ENCODE assay signal across 8 cellular contexts in genomic region chr11:118180300-118180703, GRCh38. TPM values are rescaled to one million over a fixed set of nuclear protein-coding genes. Genes with fewer than 3 reads are reported as not detected.
DNase-seq lines count a peak whose midpoint lies in the region; ATAC-seq and TF ChIP-seq lines count a peak whose summit lies in the region.

No MANE protein-coding gene starts in this region.

- peak; percentile 72 for DNase-seq in DND-41
- DNase-seq in NCI-H69 (lab: John Stamatoyannopoulos, UW): peak; percentile 37
- peak; percentile 23 to 60 for DNase-seq in fibroblast of lung (ENCODE audit: low read depth in 2 of 2)
- peak; percentile 37 for DNase-seq in neural crest cell (ENCODE audit: low read depth, low spot score)
- DNase-seq in effector memory CD4-positive, alpha-beta T cell: no peak
- no peak for DNase-seq in NCI-H2196 treated with DMSO at 0.1 percent for 48 hours (lab: John Stamatoyannopoulos, UW; ENCODE audit: unreplicated experiment)

- H3K9me3 ChIP-seq in DND-41 (ENCODE audit: insufficient read depth, low read length, severe bottlenecking): no peaks in the 10 kb centered on the region
- H3K9me3 ChIP-seq in fibroblast of lung (ENCODE audit: control insufficient read depth, insufficient read depth, low read depth, low read length): no peaks in the 10 kb centered on the region
- H3K9me3 ChIP-seq in effector memory CD4-positive, alpha-beta T cell (ENCODE audit: control insufficient read depth, low read length): no peaks in the 10 kb centered on the region

- H3K36me3 ChIP-seq in DND-41 (ENCODE audit: insufficient read depth, low read length) (no peaks in the 10 kb centered on the region), fibroblast of lung (ENCODE audit: control insufficient read depth, insufficient read depth, low read length) (no peaks in the 10 kb centered on the region)
- H3K36me3 ChIP-seq in effector memory CD4-positive, alpha-beta T cell (ENCODE audit: control insufficient read depth, insufficient read depth, low read length): no peaks in the 10 kb centered on the region

- no peak overlapping the region for H3K4me3 ChIP-seq in DND-41 (ENCODE audit: low read depth in 1 of 2, low read length in 2 of 2)
- H3K4me3 ChIP-seq in fibroblast of lung (replicated peaks in 1 of 4; ENCODE audit: control extremely low read depth in 1 of 4, insufficient read depth in 1 of 4, low read depth in 3 of 4, low read length in 4 of 4): no peak overlapping the region
- H3K4me3 ChIP-seq in effector memory CD4-positive, alpha-beta T cell (ENCODE audit: insufficient read depth, low read depth, low read length, poor library complexity, severe bottlenecking): no peak overlapping the region

- H3K27me3 ChIP-seq in DND-41 (ENCODE audit: insufficient read depth, low read length, poor library complexity): peaks cover 5% of the 10 kb centered on the region
- peaks cover 7% of the 10 kb centered on the region for H3K27me3 ChIP-seq in fibroblast of lung (ENCODE audit: control insufficient read depth, insufficient read depth, low read length)
- H3K27me3 ChIP-seq in effector memory CD4-positive, alpha-beta T cell (replicated peaks; ENCODE audit: control insufficient read depth, insufficient read depth, low read length, poor library complexity, severe bottlenecking): no peaks in the 10 kb centered on the region

- H3K4me1 ChIP-seq in DND-41 (ENCODE audit: insufficient read depth, low read length): 0 out of 2 replicates have a peak, but pooled peaks cover 6% of the 10 kb centered on the region
- no peaks in the 10 kb centered on the region for H3K4me1 ChIP-seq in fibroblast of lung (ENCODE audit: control insufficient read depth, extremely low read depth, insufficient read depth, low read length)
- H3K4me1 ChIP-seq in effector memory CD4-positive, alpha-beta T cell (ENCODE audit: control insufficient read depth, insufficient read depth, low read length, poor library complexity, severe bottlenecking): no peaks in the 10 kb centered on the region

- H3K4me1 Mint-ChIP-seq in neural crest cell: peaks cover 25% of the 10 kb centered on the region

- H3K27me3 Mint-ChIP-seq in neural crest cell (ENCODE audit: low read depth): peaks cover 20% of the 10 kb centered on the region

- no peaks in the 10 kb centered on the region for H3K36me3 Mint-ChIP-seq in neural crest cell (ENCODE audit: low read depth)

- H2AFZ ChIP-seq in DND-41 (ENCODE audit: low read depth, low read length): no peak overlapping the region
- H2AFZ ChIP-seq in fibroblast of lung (ENCODE audit: low read length): no peak overlapping the region

- ATAC-seq in DND-41 (ENCODE audit: insufficient read depth, low read depth): peak; percentile 93
- no peak for ATAC-seq in HG02798 (IDR thresholded peaks at IDR 0.05; ENCODE audit: poor library complexity, unreplicated experiment)
- no peak for ATAC-seq in GM19463 (IDR thresholded peaks at IDR 0.05; ENCODE audit: unreplicated experiment)

- H4K20me1 ChIP-seq in DND-41 (ENCODE audit: insufficient read depth, low read length) (no peaks in the 10 kb centered on the region), fibroblast of lung (ENCODE audit: control insufficient read depth, extremely low read depth, insufficient read depth, low read length) (no peaks in the 10 kb centered on the region)

- no peaks in the 10 kb centered on the region for H3K79me2 ChIP-seq in DND-41 (ENCODE audit: insufficient read depth, low read length)
- H3K79me2 ChIP-seq in fibroblast of lung (ENCODE audit: control insufficient read depth, insufficient read depth, low read length): no peaks in the 10 kb centered on the region

- no peak overlapping the region for H3K4me3 Mint-ChIP-seq in neural crest cell

- H3K4me2 ChIP-seq in DND-41 (ENCODE audit: insufficient read depth, low read length) (no peak overlapping the region; the same call in 1 of the 2 replicates), fibroblast of lung (ENCODE audit: extremely low read depth, insufficient read depth, low read length) (no peak overlapping the region)

- TF ChIP-seq CTCF in DND-41 (IDR thresholded peaks at IDR 0.05; ENCODE audit: borderline replicate concordance, extremely low read depth, low read length, poor library complexity, severe bottlenecking) (no peak), fibroblast of lung (conservative IDR thresholded peaks at IDR 0.05 in 1 of 2, IDR thresholded peaks at IDR 0.05 in 1 of 2; ENCODE audit: low read depth in 1 of 2, low read length in 2 of 2) (peak in 1 of 2 donors; percentile 23), neural crest cell (conservative IDR thresholded peaks at IDR 0.05) (no peak)

- H3K27ac Mint-ChIP-seq in neural crest cell (ENCODE audit: unreplicated experiment): no peak overlapping the region

- H3K27ac ChIP-seq in DND-41 (ENCODE audit: low read length) (no peak overlapping the region), fibroblast of lung (ENCODE audit: insufficient read depth, low read length) (no peak overlapping the region)
- H3K27ac ChIP-seq in effector memory CD4-positive, alpha-beta T cell (ENCODE audit: insufficient read depth, low read length, poor library complexity, severe bottlenecking): no peak overlapping the region

- H3K9me3 Mint-ChIP-seq in neural crest cell: no peaks in the 10 kb centered on the region

- H3K9ac ChIP-seq in DND-41 (ENCODE audit: low read depth, low read length) (peak overlapping the region; percentile 13; the same call in 1 of the 2 replicates), fibroblast of lung (ENCODE audit: insufficient read depth, low read length) (no peak overlapping the region)

RNA-seq across cellular contexts. Expression of gene SCN2B, which starts 3.9 kb away (rescaled TPM):
- 4.9 and 7.3 TPM in 2 replicates for total RNA-seq in fibroblast of lung
- 0.11 and 0.19 TPM in 2 replicates for polyA plus RNA-seq in fibroblast of lung
- polyA plus RNA-seq in fibroblast of lung (2012): 0.15 and 0.23 TPM in 2 replicates
- not detected in 2 replicates for polyA minus RNA-seq in fibroblast of lung (ENCODE audit: low replicate concordance)
- 0.40 and 0.43 TPM in 2 replicates for total RNA-seq in neural crest cell

RNA-seq across cellular contexts. Expression of gene SCN4B, which starts 27.7 kb away (rescaled TPM):
- total RNA-seq in fibroblast of lung (6.7 and 10.4 TPM in 2 replicates), neural crest cell (2.0 and 2.4 TPM in 2 replicates)
- polyA plus RNA-seq in fibroblast of lung: 1.5 and 5.8 TPM in 2 replicates
- 1.3 and 4.3 TPM in 2 replicates for polyA plus RNA-seq in fibroblast of lung (2012)
- polyA minus RNA-seq in fibroblast of lung (ENCODE audit: low replicate concordance): 0.24 and 2.7 TPM in 2 replicates

RNA-seq across cellular contexts. Expression of gene JAML, which starts 44.5 kb away (rescaled TPM):
- total RNA-seq in fibroblast of lung: not detected in 2 replicates
- not detected in 2 replicates for polyA plus RNA-seq in fibroblast of lung
- polyA plus RNA-seq in fibroblast of lung (2012): not detected in 2 replicates
- polyA minus RNA-seq in fibroblast of lung (ENCODE audit: low replicate concordance): not detected in 2 replicates
- not detected in 2 replicates for total RNA-seq in neural crest cell

Comparison
In these comparisons a context has a peak if more than half of its experiments do, and no peak if none do; other contexts are left out.
1. DNase-seq: peak in DND-41 (single experiment), NCI-H69 (single experiment), fibroblast of lung (2 of 2) and neural crest cell (single experiment); none in effector memory CD4-positive, alpha-beta T cell (0 of 3) and NCI-H2196 treated with DMSO at 0.1 percent for 48 hours (single experiment).